In the genomic region with DNA sequence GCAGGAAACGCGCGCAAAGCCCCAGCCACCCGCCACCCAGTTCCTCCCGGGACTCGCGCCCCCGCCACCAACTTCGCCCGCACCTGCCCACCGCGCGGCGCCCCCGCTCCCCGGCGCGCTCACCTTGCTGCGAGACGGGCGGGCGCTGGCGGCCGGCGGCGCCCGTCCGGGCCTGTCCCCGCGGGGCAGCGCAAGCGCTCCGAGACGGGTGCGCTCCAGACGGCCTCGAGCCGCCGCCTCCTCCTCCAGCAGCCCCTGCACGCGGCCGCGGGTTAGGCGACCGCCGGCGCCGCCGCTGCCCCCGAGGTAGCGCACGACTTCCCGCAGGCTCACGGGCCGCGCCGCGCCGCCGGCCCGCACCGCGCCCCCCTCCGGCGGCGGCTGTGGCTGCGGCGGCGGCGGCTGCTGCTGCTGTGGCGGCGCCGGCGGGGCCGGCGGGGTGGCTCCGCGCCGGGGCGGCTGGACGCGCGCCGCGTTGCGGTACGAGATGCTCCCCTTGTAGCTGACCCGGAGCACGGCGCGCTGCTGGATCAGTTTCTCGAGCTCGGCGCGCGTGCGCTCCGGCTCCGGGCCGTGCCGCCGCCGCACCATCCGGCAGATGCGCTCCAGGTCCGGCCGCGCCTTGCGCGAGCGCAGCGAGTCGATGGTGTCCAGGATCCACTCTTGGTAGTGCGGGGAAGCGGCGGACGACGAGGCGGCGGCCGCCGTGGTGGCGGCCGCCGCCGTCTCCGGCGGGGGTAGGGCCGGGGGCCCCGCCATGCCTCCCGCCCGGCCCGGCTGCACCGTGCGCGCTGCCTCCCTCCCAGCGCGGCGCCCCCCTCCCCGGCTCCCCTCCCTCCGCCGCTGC, we compare ENCODE assay signal across 8 cellular contexts. TPM values are rescaled to one million over a fixed set of nuclear protein-coding genes. Genes with fewer than 3 reads are reported as not detected.
A peak's percentile ranks its signal among the peaks of the same experiment; 100 is the strongest.
DNase-seq lines count a peak whose midpoint lies in the region; ATAC-seq and TF ChIP-seq lines count a peak whose summit lies in the region.
"Had no signal": no experiment of that assay in that cellular context is flagged by ENCODE, and none has a peak within 500 bp of the region (broad histone marks: within the 10 kb centered on the region; RNA-seq: fewer than 3 reads in every experiment).

No MANE protein-coding gene starts in this region.

- TF ChIP-seq POLR2A in body of pancreas (IDR thresholded peaks at IDR 0.05) (no peak), spleen (IDR thresholded peaks at IDR 0.05) (no peak)

- H3K27ac ChIP-seq in body of pancreas (peak overlapping the region; percentile 25 to 97 (median 69)), iPS-20b (ENCODE audit: low read length) (no peak overlapping the region), spleen (peak overlapping the region in 7 of 8 donors; percentile 46 to 99 (median 97))

- H3K36me3 ChIP-seq in body of pancreas (replicated peaks in 1 of 2; ENCODE audit: insufficient read depth in 1 of 2, low read depth in 2 of 2) (no peaks in the 10 kb centered on the region), iPS-20b (ENCODE audit: insufficient read depth, low read depth, low read length) (peaks cover 16% of the 10 kb centered on the region), spleen (peaks cover 0 to 32% (median 6%) of the 10 kb centered on the region in 6 donors)

- H3K9me3 ChIP-seq in T-helper 17 cell (ENCODE audit: control insufficient read depth, low read length, poor library complexity, severe bottlenecking), result no peaks in the 10 kb centered on the region
- H3K9me3 ChIP-seq in body of pancreas, result no peaks in the 10 kb centered on the region
- peaks cover 5% of the 10 kb centered on the region; the same call in 1 of the 2 replicates for H3K9me3 ChIP-seq in iPS-20b (ENCODE audit: insufficient read depth, low read depth, low read length)
- peaks cover 0 to 14% (median 11%) of the 10 kb centered on the region in 8 donors for H3K9me3 ChIP-seq in spleen

- 0% methylated on average over 3 to 45 of the region's 142 CpGs for WGBS in body of pancreas, 2 donors
- 0 to 1% (median 1%) methylated on average over 8 to 141 of the region's 142 CpGs for WGBS in spleen, 5 donors

- H3K4me1 Mint-ChIP-seq in T-helper 17 cell, result peaks cover 12% of the 10 kb centered on the region

- peak; percentile 83 for DNase-seq in GM12865 (ENCODE audit: low read depth)
- peak; percentile 37 to 46 (median 43) for DNase-seq in T-helper 17 cell
- DNase-seq in body of pancreas, result peak; percentile 49 to 63 (median 55)
- DNase-seq in spleen, result peak; percentile 92
- no peak for DNase-seq in OCI-M2 (lab: John Stamatoyannopoulos, UW; ENCODE audit: unreplicated experiment)

- intact Hi-C loops in body of pancreas (cut with DNase I), result loop anchor here (10.0 kb wide), 1 partner anchor 45 kb away; a partner anchor contains a TSS
- intact Hi-C loops in spleen (cut with DNase I; ENCODE audit: low total_unique reads), result loop anchor here (10.0 kb wide), 1 partner anchor 45 kb away; a partner anchor contains a TSS

- peaks cover 26% of the 10 kb centered on the region for H3K4me1 ChIP-seq in body of pancreas
- no peaks in the 10 kb centered on the region; the same call in 1 of the 2 replicates for H3K4me1 ChIP-seq in iPS-20b (ENCODE audit: insufficient read depth, low read length)
- H3K4me1 ChIP-seq in spleen, result peaks cover 0 to 36% (median 23%) of the 10 kb centered on the region in 6 donors

- H3K4me3 Mint-ChIP-seq in T-helper 17 cell, result peak overlapping the region; percentile 88

- H3K9ac ChIP-seq in iPS-20b (ENCODE audit: low read depth, low read length), result peak overlapping the region; percentile 10; the same call in 1 of the 2 replicates

- TF ChIP-seq CTCF in GM12865 (IDR thresholded peaks at IDR 0.05; ENCODE audit: insufficient read depth, low read depth, low read length, missing control alignments) (peak; percentile 4), body of pancreas (IDR thresholded peaks at IDR 0.05) (peak in 2 of 7 experiments; percentile 42 to 48), spleen (IDR thresholded peaks at IDR 0.05 in 8 of 11, conservative IDR thresholded peaks at IDR 0.05 in 3 of 11) (peak in 1 of 11 experiments; percentile 11)

- H3K27me3 ChIP-seq in body of pancreas (no peaks in the 10 kb centered on the region), iPS-20b (ENCODE audit: insufficient read depth, low read length) (peaks cover 25% of the 10 kb centered on the region), spleen (replicated peaks in 1 of 7) (no peaks in the 10 kb centered on the region)

- H3K36me3 Mint-ChIP-seq in T-helper 17 cell (ENCODE audit: low read depth), result peaks cover 3% of the 10 kb centered on the region

- H3K27ac Mint-ChIP-seq in T-helper 17 cell, result peak overlapping the region; percentile 86

- ATAC-seq in HG03460 (IDR thresholded peaks at IDR 0.05; ENCODE audit: unreplicated experiment) (peak; percentile 11), T-helper 17 cell (peak; percentile 25), body of pancreas (peak; percentile 20)

- H3K4me3 ChIP-seq in GM12865 (ENCODE audit: low read depth, low read length), result peak overlapping the region; percentile 64
- H3K4me3 ChIP-seq in body of pancreas, result peak overlapping the region; percentile 35 to 45
- H3K4me3 ChIP-seq in iPS-20b (ENCODE audit: low read length), result peak overlapping the region; percentile 60
- peak overlapping the region; percentile 37 to 96 (median 84) for H3K4me3 ChIP-seq in spleen

- H3K27me3 Mint-ChIP-seq in T-helper 17 cell, result no peaks in the 10 kb centered on the region

RNA-seq across cellular contexts. Expression of a gene that starts 0.7 kb away (rescaled TPM):
- total RNA-seq in T-helper 17 cell, result 10 to 100 TPM; 24.8 to 25.3 TPM
- 10 to 100 TPM; 11.2 to 22.1 TPM for total RNA-seq in body of pancreas
- 10 to 100 TPM; 25.5 to 36.8 (median 30.6) TPM for total RNA-seq in spleen
- polyA plus RNA-seq in spleen, result 10 to 100 TPM; 19.6 to 31.4 (median 24.3) TPM

RNA-seq across cellular contexts. Expression of a gene that starts 4.3 kb away (rescaled TPM):
- total RNA-seq in T-helper 17 cell (under 1 TPM; 0.22 to 0.31 TPM), body of pancreas (not detected), spleen (1 to 10 TPM in 1 of 7 donors, not detected in 6; 4.9 TPM)
- not detected for polyA plus RNA-seq in spleen
- total RNA-seq: glomerular endothelial cell had no signal

RNA-seq across cellular contexts. Expression of a gene that starts 17.3 kb away (rescaled TPM):
- 1 to 10 TPM in 1 of 2 donors, under 1 TPM in 1; 0.65 to 1.3 TPM for total RNA-seq in T-helper 17 cell
- total RNA-seq in body of pancreas, result 10 to 100 TPM; 21.1 to 25.7 TPM
- 1 to 10 TPM; 1.8 to 8.0 (median 2.0) TPM for total RNA-seq in spleen
- 1 to 10 TPM; 1.5 to 2.2 (median 1.9) TPM for polyA plus RNA-seq in spleen

RNA-seq across cellular contexts. Expression of a gene that starts 27.7 kb away (rescaled TPM):
- total RNA-seq in T-helper 17 cell (10 to 100 TPM; 35.2 to 38.5 TPM), body of pancreas (10 to 100 TPM; 15.5 to 22.6 TPM), spleen (100 to 1,000 TPM in 6 of 7 donors, 10 to 100 TPM in 1; 87.7 to 256 (median 132) TPM)
- 10 to 100 TPM; 26.6 to 77.3 (median 31.4) TPM for polyA plus RNA-seq in spleen

RNA-seq across cellular contexts. Expression of a gene that starts 28.0 kb away (rescaled TPM):
- total RNA-seq in T-helper 17 cell (not detected), body of pancreas (10 to 100 TPM; 17.4 to 28.3 TPM), spleen (not detected)
- polyA plus RNA-seq in spleen, result under 1 TPM; 0.02 to 0.32 (median 0.05) TPM
- total RNA-seq: glomerular endothelial cell had no signal
